In the genomic region with DNA sequence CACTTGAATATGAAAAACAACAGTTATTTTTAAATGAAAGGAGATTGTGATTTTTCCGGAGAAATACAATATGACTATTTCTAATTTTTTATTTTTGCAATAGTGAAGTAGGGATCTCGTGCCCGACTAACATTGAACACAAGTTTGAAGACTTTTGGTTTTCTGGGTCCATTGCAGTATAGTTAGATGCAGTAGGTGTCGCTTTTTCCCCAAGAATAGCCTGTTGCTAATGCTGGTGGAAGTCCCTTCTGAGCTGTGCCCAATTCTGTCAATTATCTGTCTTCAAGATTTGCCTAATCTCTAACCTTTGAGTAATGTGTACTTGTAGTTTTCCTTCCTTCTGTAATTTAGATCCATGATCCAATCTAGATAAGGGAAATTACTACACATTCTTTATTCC, we compare ENCODE assay signal across 8 cellular contexts. TPM values are rescaled to one million over a fixed set of nuclear protein-coding genes. Genes with fewer than 3 reads are reported as not detected.
DNase-seq lines count a peak whose midpoint lies in the region; ATAC-seq and TF ChIP-seq lines count a peak whose summit lies in the region.

No MANE protein-coding gene starts in this region.

- no peaks in the 10 kb centered on the region for H3K4me1 ChIP-seq in NT2/D1 (ENCODE audit: insufficient read depth, insufficient read length)

- H3K4me3 Mint-ChIP-seq in type B pancreatic cell = no peak overlapping the region

- peak; percentile 86 for TF ChIP-seq CTCF in choroid plexus epithelial cell (conservative IDR thresholded peaks at IDR 0.05; ENCODE audit: low read depth, low read length)
- TF ChIP-seq CTCF in type B pancreatic cell (conservative IDR thresholded peaks at IDR 0.05) = peak; percentile 86

- DNase-seq in DMS79 treated with DMSO at 0.1 percent for 48 hours (lab: John Stamatoyannopoulos, UW) (peak; percentile 72), HuH-7 (ENCODE audit: low spot score) (peak; percentile 39), NT2/D1 (ENCODE audit: low read depth, low spot score) (peak; percentile 55), choroid plexus epithelial cell (ENCODE audit: low read depth) (peak; percentile 78), left lobe of liver (ENCODE audit: low spot score) (no peak), type B pancreatic cell (ENCODE audit: extremely low spot score, unreplicated experiment) (no peak)
- no peak for DNase-seq in effector CD8-positive, alpha-beta T cell (lab: John Stamatoyannopoulos, UW)

- no peak overlapping the region for H3K4me3 ChIP-seq in NT2/D1 (ENCODE audit: insufficient read length, low read depth)
- no peak overlapping the region for H3K4me3 ChIP-seq in choroid plexus epithelial cell (ENCODE audit: low read depth, low read length)

- H3K27me3 ChIP-seq in NT2/D1 (ENCODE audit: insufficient read depth, insufficient read length) = no peaks in the 10 kb centered on the region

- H3K36me3 ChIP-seq in NT2/D1 (ENCODE audit: insufficient read depth, insufficient read length, low read length) = no peaks in the 10 kb centered on the region

- H3K27me3 Mint-ChIP-seq in type B pancreatic cell = peaks cover 16% of the 10 kb centered on the region

- H3K9me3 Mint-ChIP-seq in type B pancreatic cell = no peaks in the 10 kb centered on the region

- H3K27ac Mint-ChIP-seq in type B pancreatic cell = no peak overlapping the region

- no peak overlapping the region for H3K9ac ChIP-seq in NT2/D1 (ENCODE audit: insufficient read length, low read depth)

- ATAC-seq in GM19351 (IDR thresholded peaks at IDR 0.05; ENCODE audit: unreplicated experiment) = peak; percentile 86
- ATAC-seq in left lobe of liver = peak; percentile 91

- no peaks in the 10 kb centered on the region for H3K4me1 Mint-ChIP-seq in type B pancreatic cell (ENCODE audit: unreplicated experiment)

- no peaks in the 10 kb centered on the region for H3K36me3 Mint-ChIP-seq in type B pancreatic cell

- no peaks in the 10 kb centered on the region for H3K9me3 ChIP-seq in NT2/D1 (ENCODE audit: insufficient read depth, low read length)

RNA-seq across cellular contexts. Expression of a gene that starts 36.5 kb away (rescaled TPM):
- total RNA-seq in left lobe of liver (2.6 TPM), type B pancreatic cell (ENCODE audit: low replicate concordance) (7.1 and 17.0 TPM in 2 replicates)

RNA-seq across cellular contexts. Expression of a gene that starts 42.4 kb away (rescaled TPM):
- total RNA-seq in left lobe of liver (not detected), type B pancreatic cell (ENCODE audit: low replicate concordance) (0.24 and 0.71 TPM in 2 replicates)

Comparison
In these comparisons a context has a peak if more than half of its experiments do, and no peak if none do; other contexts are left out.
1. DNase-seq: peak in DMS79 treated with DMSO at 0.1 percent for 48 hours (single experiment), HuH-7 (single experiment), NT2/D1 (single experiment) and choroid plexus epithelial cell (single experiment); none in left lobe of liver (single experiment), type B pancreatic cell (single experiment) and effector CD8-positive, alpha-beta T cell (single experiment).